ENCODE assay signal across 14 cellular contexts in genomic region chr15:77026501-77027110, GRCh38. TPM values are rescaled to one million over a fixed set of nuclear protein-coding genes. Genes with fewer than 3 reads are reported as not detected.
DNase-seq lines count a peak whose midpoint lies in the region; ATAC-seq and TF ChIP-seq lines count a peak whose summit lies in the region.
"Had no signal": no experiment of that assay in that cellular context is flagged by ENCODE, and none has a peak within 500 bp of the region (broad histone marks: within the 10 kb centered on the region; RNA-seq: fewer than 3 reads in every experiment).

No MANE protein-coding gene starts in this region.

- peaks cover 5% of the 10 kb centered on the region; the same call in 1 of the 2 replicates for H3K27me3 Mint-ChIP-seq in HFFc6 (ENCODE audit: insufficient read depth)
- H3K27me3 Mint-ChIP-seq: activated naive CD4-positive, alpha-beta T cell treated with anti-CD3 and anti-CD28 coated beads, Interleukin-2, amount 50 U/mL, for 24 hours had no signal

- H3K4me1 ChIP-seq in BLaER1, result peaks cover 73% of the 10 kb centered on the region
- H3K4me1 ChIP-seq in RWPE2 (ENCODE audit: insufficient read depth, poor library complexity, severe bottlenecking), result peaks cover 5% of the 10 kb centered on the region
- H3K4me1 ChIP-seq in neutrophil (ENCODE audit: control insufficient read depth in 1 of 2, insufficient read depth in 1 of 2, low read depth in 1 of 2, low read length in 1 of 2), result peaks cover 5 to 13% of the 10 kb centered on the region in 2 experiments

- DNase-seq in RWPE2 (ENCODE audit: low spot score) (peak; percentile 56), coronary artery (ENCODE audit: low spot score) (peak; percentile 69), cerebellar nuclear complex (lab: John Stamatoyannopoulos, UW) (no peak), HFFc6 (no peak), NCI-H526 (lab: John Stamatoyannopoulos, UW) (no peak)
- DNase-seq: MG63, occipital lobe, SHP77 had no signal

- H3K9ac ChIP-seq in BLaER1, result peak overlapping the region; percentile 44; the same call in 1 of the 2 replicates

- H3K27me3 ChIP-seq in BLaER1 (no peaks in the 10 kb centered on the region), RWPE2 (ENCODE audit: insufficient read depth, poor library complexity, severe bottlenecking) (no peaks in the 10 kb centered on the region), neutrophil (no peaks in the 10 kb centered on the region)
- H3K27me3 ChIP-seq: MG63 had no signal

- H3K4me3 Mint-ChIP-seq in HFFc6, result no peak overlapping the region
- H3K4me3 Mint-ChIP-seq: activated naive CD4-positive, alpha-beta T cell treated with anti-CD3 and anti-CD28 coated beads, Interleukin-2, amount 50 U/mL, for 24 hours had no signal

- H3K4me3 ChIP-seq in BLaER1 (no peak overlapping the region), RWPE2 (ENCODE audit: severe bottlenecking) (no peak overlapping the region), coronary artery (no peak overlapping the region), neutrophil (ENCODE audit: low read depth in 1 of 2, low read length in 1 of 2) (no peak overlapping the region)
- H3K4me3 ChIP-seq: gastroesophageal sphincter, MG63 had no signal

- no peaks in the 10 kb centered on the region for H4K20me1 ChIP-seq in BLaER1

- no peaks in the 10 kb centered on the region for H3K36me3 Mint-ChIP-seq in HFFc6 (ENCODE audit: low read depth)
- H3K36me3 Mint-ChIP-seq: activated naive CD4-positive, alpha-beta T cell treated with anti-CD3 and anti-CD28 coated beads, Interleukin-2, amount 50 U/mL, for 24 hours had no signal

- no peak for ATAC-seq in RWPE2 (ENCODE audit: low read depth)
- ATAC-seq in HG03175 (IDR thresholded peaks at IDR 0.05; ENCODE audit: unreplicated experiment), result no peak
- ATAC-seq: gastroesophageal sphincter had no signal

- peaks cover 10% of the 10 kb centered on the region for H3K4me1 Mint-ChIP-seq in HFFc6 (ENCODE audit: low read depth)

- H3K4me2 ChIP-seq in BLaER1, result peak overlapping the region; percentile 49

- H3K27ac ChIP-seq in BLaER1 (peak overlapping the region; percentile 50; the same call in 1 of the 2 replicates), RWPE2 (ENCODE audit: poor library complexity, severe bottlenecking) (no peak overlapping the region), coronary artery (no peak overlapping the region), neutrophil (peak overlapping the region; percentile 94)
- H3K27ac ChIP-seq: gastroesophageal sphincter had no signal

- H3K9me3 ChIP-seq in BLaER1 (no peaks in the 10 kb centered on the region), RWPE2 (ENCODE audit: severe bottlenecking) (no peaks in the 10 kb centered on the region), neutrophil (no peaks in the 10 kb centered on the region)
- H3K9me3 ChIP-seq: gastroesophageal sphincter, MG63 had no signal

- no peaks in the 10 kb centered on the region for H3K9me3 Mint-ChIP-seq in HFFc6
- H3K9me3 Mint-ChIP-seq: activated naive CD4-positive, alpha-beta T cell treated with anti-CD3 and anti-CD28 coated beads, Interleukin-2, amount 50 U/mL, for 24 hours had no signal

- H3K27ac Mint-ChIP-seq in HFFc6, result no peak overlapping the region

- H3K36me3 ChIP-seq in BLaER1 (no peaks in the 10 kb centered on the region), RWPE2 (ENCODE audit: low read depth) (no peaks in the 10 kb centered on the region), neutrophil (peaks cover 100% of the 10 kb centered on the region)
- H3K36me3 ChIP-seq: gastroesophageal sphincter, MG63 had no signal

- TF ChIP-seq CTCF in RWPE2 (IDR thresholded peaks at IDR 0.05; ENCODE audit: poor library complexity, severe bottlenecking), result no peak
- TF ChIP-seq CTCF in coronary artery (IDR thresholded peaks at IDR 0.05), result no peak
- no peak for TF ChIP-seq CTCF in neutrophil (IDR thresholded peaks at IDR 0.05)
- TF ChIP-seq CTCF in HFFc6 (IDR thresholded peaks at IDR 0.05), result no peak

RNA-seq across cellular contexts. Expression of gene PSTPIP1, which starts 31.7 kb away (rescaled TPM):
- under 1 TPM in 2 of 6 experiments, not detected in 4; 0.16 to 0.38 TPM for total RNA-seq in HFFc6 (2021; fragmentation: NEBNext Ultra II Directional; extraction: Animal tissue kit (Norgen Biotek cat#: 25700))
- total RNA-seq: kidney epithelial cell had no signal

RNA-seq across cellular contexts. Expression of gene TSPAN3, which starts 44.3 kb away (rescaled TPM):
- total RNA-seq in HFFc6 (2021; fragmentation: NEBNext Ultra II Directional; extraction: Animal tissue kit (Norgen Biotek cat#: 25700)), result 100 to 1,000 TPM; 153 to 222 (median 183) TPM

Comparison
In these comparisons a context has a peak if more than half of its experiments do, and no peak if none do; other contexts are left out.
1. H3K27ac ChIP-seq: peak in BLaER1 (single experiment) and neutrophil (single experiment); none in RWPE2 (single experiment) and coronary artery (0 of 2).
2. DNase-seq: peak in RWPE2 (single experiment) and coronary artery (single experiment); none in cerebellar nuclear complex (0 of 2), HFFc6 (single experiment) and NCI-H526 (0 of 2).